In genomic region chr2:28643911-28644334, GRCh38 we compare ENCODE assay signal across 9 cellular contexts.
DNase-seq lines count a peak whose midpoint lies in the region; TF ChIP-seq lines count a peak whose summit lies in the region.
"Had no signal": no experiment of that assay in that cellular context is flagged by ENCODE, and none has a peak within 500 bp of the region (broad histone marks: within the 10 kb centered on the region; RNA-seq: fewer than 3 reads in every experiment).

No MANE protein-coding gene starts in this region.

- no peaks in the 10 kb centered on the region for H3K36me3 ChIP-seq in colonic mucosa
- no peaks in the 10 kb centered on the region for H3K36me3 ChIP-seq in muscle layer of colon (ENCODE audit: insufficient read depth, low read length)

- TF ChIP-seq CTCF in colonic mucosa (IDR thresholded peaks at IDR 0.05) = no peak

- H3K4me3 ChIP-seq in colonic mucosa = no peak overlapping the region
- H3K4me3 ChIP-seq in muscle layer of colon (ENCODE audit: low read depth in 1 of 2, low read length in 2 of 2) = no peak overlapping the region

- no peaks in the 10 kb centered on the region for H3K4me1 ChIP-seq in colonic mucosa
- H3K4me1 ChIP-seq in muscle layer of colon (ENCODE audit: insufficient read depth, low read length) = no peaks in the 10 kb centered on the region

- H3K27ac ChIP-seq in colonic mucosa (peak overlapping the region; percentile 22), muscle layer of colon (ENCODE audit: low read depth, low read length) (peak overlapping the region; percentile 24)

- H3K9ac ChIP-seq in colonic mucosa (ENCODE audit: low read depth in 2 of 2, low read length in 2 of 2) = peak overlapping the region in 1 of 2 donors; percentile 14
- no peak overlapping the region for H3K9ac ChIP-seq in muscle layer of colon (ENCODE audit: low read length)

- peak; percentile 85 for DNase-seq in COLO829 (ENCODE audit: low spot score)
- DNase-seq in NCI-H226 = peak; percentile 91
- DNase-seq in colonic mucosa = no peak
- no peak for DNase-seq in NCI-H1694 treated with DMSO at 0.1 percent for 48 hours (lab: John Stamatoyannopoulos, UW)
- DNase-seq in posterior vena cava (ENCODE audit: low spot score) = no peak
- DNase-seq in stimulated activated CD4-positive, alpha-beta T cell treated with anti-CD3 and anti-CD28 coated beads, Interleukin-1b, Interleukin-23, amount 100 ng/mL, for 48 hours = no peak
- DNase-seq in NCI-H2171 (lab: John Stamatoyannopoulos, UW) = no peak
- DNase-seq: activated CD4-positive, CD25-positive, alpha-beta regulatory T cell treated with anti-CD3 and anti-CD28 coated beads, Interleukin-2, amount 50 U/mL, for 72 hours had no signal

- H3K27me3 ChIP-seq in colonic mucosa (no peaks in the 10 kb centered on the region), muscle layer of colon (ENCODE audit: control insufficient read depth in 1 of 2, insufficient read depth in 2 of 2, low read length in 2 of 2) (no peaks in the 10 kb centered on the region)

- H3K9me3 ChIP-seq in colonic mucosa (no peaks in the 10 kb centered on the region), muscle layer of colon (ENCODE audit: low read length) (no peaks in the 10 kb centered on the region)

- intact Hi-C loops in colonic mucosa (cut with DNase I) (no loop called here), posterior vena cava (cut with DNase I) (no loop called here)

Comparison
In these comparisons a context has a peak if more than half of its experiments do, and no peak if none do; other contexts are left out.
1. DNase-seq: peak in COLO829 (single experiment) and NCI-H226 (single experiment); none in colonic mucosa (single experiment), NCI-H1694 treated with DMSO at 0.1 percent for 48 hours (single experiment), posterior vena cava (single experiment), stimulated activated CD4-positive, alpha-beta T cell treated with anti-CD3 and anti-CD28 coated beads, Interleukin-1b, Interleukin-23, amount 100 ng/mL, for 48 hours (single experiment) and NCI-H2171 (single experiment).